Comparison of ENCODE assay signal across 8 cellular contexts in the genomic region with DNA sequence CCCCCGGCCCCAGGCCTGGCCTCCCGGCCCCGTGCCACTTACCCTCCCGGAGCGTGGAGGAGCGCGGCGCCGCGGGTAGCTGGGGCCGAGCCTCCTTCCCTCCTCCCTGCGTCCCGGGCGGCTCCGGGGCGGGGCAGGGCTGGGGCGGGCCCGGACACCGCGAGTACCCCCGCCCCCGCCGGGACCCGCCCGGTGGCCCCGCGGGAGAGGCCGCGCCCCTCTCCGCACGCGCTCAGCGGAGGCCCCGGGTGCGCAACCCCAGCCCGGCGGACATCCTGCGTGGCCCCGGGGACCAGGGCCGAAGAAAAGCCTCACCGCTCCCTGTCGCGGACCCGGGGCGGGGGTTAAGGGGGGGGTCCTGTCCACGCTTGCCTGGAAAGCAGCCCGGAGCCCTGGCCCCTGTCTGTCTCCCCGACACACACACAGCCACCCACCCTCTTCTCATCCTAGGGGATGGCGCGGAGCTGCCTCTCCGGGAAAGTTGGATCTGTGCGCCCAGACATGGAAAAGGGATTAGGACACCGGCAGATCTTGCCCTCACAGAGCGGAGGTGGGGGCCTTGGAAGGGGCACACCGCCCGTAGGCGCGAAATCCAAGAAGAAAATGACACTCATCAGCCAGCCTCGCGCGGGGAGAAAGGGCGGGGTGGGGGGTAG. TPM values are rescaled to one million over a fixed set of nuclear protein-coding genes. Genes with fewer than 3 reads are reported as not detected.
DNase-seq lines count a peak whose midpoint lies in the region; ATAC-seq and TF ChIP-seq lines count a peak whose summit lies in the region.

A gene with protein sequence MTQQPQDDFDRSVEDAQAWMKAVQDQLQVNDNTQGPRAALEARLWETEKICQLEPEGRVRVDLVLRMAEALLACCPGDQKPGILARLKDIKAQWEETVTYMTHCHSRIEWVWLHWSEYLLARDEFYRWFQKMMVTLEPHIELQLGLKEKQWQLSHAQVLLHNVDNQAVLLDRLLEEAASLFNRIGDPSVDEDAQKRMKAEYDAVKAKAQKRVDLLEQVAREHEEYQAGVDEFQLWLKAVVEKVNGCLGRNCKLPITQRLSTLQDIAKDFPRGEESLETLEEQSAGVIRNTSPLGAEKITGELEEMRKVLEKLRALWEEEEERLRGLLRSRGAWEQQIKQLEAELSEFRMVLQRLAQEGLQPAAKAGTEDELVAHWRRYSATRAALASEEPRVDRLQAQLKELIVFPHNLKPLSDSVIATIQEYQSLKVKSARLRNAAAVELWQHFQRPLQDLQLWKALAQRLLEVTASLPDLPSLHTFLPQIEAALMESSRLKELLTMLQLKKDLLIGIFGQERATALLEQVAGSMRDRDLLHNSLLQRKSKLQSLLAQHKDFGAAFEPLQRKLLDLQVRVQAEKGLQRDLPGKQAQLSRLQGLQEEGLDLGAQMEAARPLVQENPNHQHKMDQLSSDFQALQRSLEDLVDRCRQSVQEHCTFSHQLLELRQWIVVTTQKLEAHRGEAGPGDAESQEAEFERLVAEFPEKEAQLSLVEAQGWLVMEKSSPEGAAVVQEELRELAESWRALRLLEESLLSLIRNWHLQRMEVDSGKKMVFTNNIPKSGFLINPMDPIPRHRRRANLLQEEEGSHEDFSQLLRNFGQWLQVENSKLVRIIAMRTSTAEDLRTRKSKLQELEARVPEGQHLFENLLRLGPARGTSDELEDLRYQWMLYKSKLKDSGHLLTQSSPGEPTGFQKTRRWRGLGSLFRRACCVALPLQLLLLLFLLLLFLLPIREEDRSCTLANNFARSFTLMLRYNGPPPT (minus strand): TSS at position 97 of the 656 bp plus-strand sequence. CDS start 40,829 bp downstream, outside the sequence.

- no peaks in the 10 kb centered on the region for H3K36me3 ChIP-seq in breast epithelium

- TF ChIP-seq CTCF in breast epithelium (IDR thresholded peaks at IDR 0.05) = no peak

- peaks cover 11 to 19% of the 10 kb centered on the region in 2 donors for H3K4me1 ChIP-seq in breast epithelium

- intact Hi-C loops in breast epithelium (cut with DNase I; ENCODE audit: low total_unique reads) = loop anchor here (10.0 kb wide), 1 partner anchor 72 kb away; no protein-coding TSS in a partner anchor

- peak within 1 kb of the TSS; percentile 79 to 94 (median 81) for H3K4me3 ChIP-seq in breast epithelium

- no peaks in the 10 kb centered on the region for H3K9me3 ChIP-seq in breast epithelium

- DNase-seq in stimulated activated CD4-positive, alpha-beta T cell treated with anti-CD3 and anti-CD28 coated beads, Interleukin-15, amount 100 ng/mL, for 24 hours = peak; percentile 75
- DNase-seq in stimulated activated CD4-positive, alpha-beta T cell treated with anti-CD3 and anti-CD28 coated beads, Interleukin-1b, Interleukin-23, amount 100 ng/mL, for 48 hours = no peak
- peak; percentile 67 for DNase-seq in SW480 (ENCODE audit: low spot score)
- no peak for DNase-seq in breast epithelium (ENCODE audit: low spot score in 2 of 2)
- DNase-seq in islet precursor cell = peak; percentile 66
- DNase-seq in stimulated activated CD4-positive, alpha-beta T cell treated with anti-CD3 and anti-CD28 coated beads, Interleukin-4, amount 100 ng/mL, for 4 hours = peak; percentile 30 to 58
- no peak for DNase-seq in GF-D8 (lab: John Stamatoyannopoulos, UW)

- no peaks in the 10 kb centered on the region for H3K27me3 ChIP-seq in breast epithelium

- peak within 1 kb of the TSS; percentile 79 to 93 for H3K27ac ChIP-seq in breast epithelium

- ATAC-seq in HG03064 (IDR thresholded peaks at IDR 0.05; ENCODE audit: low read depth, unreplicated experiment) = peak; percentile 46

- no peak for TF ChIP-seq POLR2A in breast epithelium (IDR thresholded peaks at IDR 0.05)

RNA-seq across cellular contexts. Expression of the gene that starts here (rescaled TPM):
- 100 to 1,000 TPM in 1 of 3 donors, 10 to 100 TPM in 2; 13.5 to 112 (median 22.0) TPM for total RNA-seq in breast epithelium

Comparison
In these comparisons a context has a peak if more than half of its experiments do, and no peak if none do; other contexts are left out.
1. DNase-seq: peak in stimulated activated CD4-positive, alpha-beta T cell treated with anti-CD3 and anti-CD28 coated beads, Interleukin-15, amount 100 ng/mL, for 24 hours (single experiment), SW480 (single experiment), islet precursor cell (single experiment) and stimulated activated CD4-positive, alpha-beta T cell treated with anti-CD3 and anti-CD28 coated beads, Interleukin-4, amount 100 ng/mL, for 4 hours (2 of 2); none in stimulated activated CD4-positive, alpha-beta T cell treated with anti-CD3 and anti-CD28 coated beads, Interleukin-1b, Interleukin-23, amount 100 ng/mL, for 48 hours (single experiment), breast epithelium (0 of 2) and GF-D8 (single experiment).